In genomic region chr2:109312902-109313301, GRCh38 we compare ENCODE assay signal across 1 cellular context.
TF ChIP-seq lines count a peak whose summit lies in the region.

No MANE protein-coding gene starts in this region.

TF ChIP-seq in HCT116, 20 proteins besides CTCF, POLR2A, EP300 and RAD21 (continued from another document):
- TF ChIP-seq, protein P1, sequence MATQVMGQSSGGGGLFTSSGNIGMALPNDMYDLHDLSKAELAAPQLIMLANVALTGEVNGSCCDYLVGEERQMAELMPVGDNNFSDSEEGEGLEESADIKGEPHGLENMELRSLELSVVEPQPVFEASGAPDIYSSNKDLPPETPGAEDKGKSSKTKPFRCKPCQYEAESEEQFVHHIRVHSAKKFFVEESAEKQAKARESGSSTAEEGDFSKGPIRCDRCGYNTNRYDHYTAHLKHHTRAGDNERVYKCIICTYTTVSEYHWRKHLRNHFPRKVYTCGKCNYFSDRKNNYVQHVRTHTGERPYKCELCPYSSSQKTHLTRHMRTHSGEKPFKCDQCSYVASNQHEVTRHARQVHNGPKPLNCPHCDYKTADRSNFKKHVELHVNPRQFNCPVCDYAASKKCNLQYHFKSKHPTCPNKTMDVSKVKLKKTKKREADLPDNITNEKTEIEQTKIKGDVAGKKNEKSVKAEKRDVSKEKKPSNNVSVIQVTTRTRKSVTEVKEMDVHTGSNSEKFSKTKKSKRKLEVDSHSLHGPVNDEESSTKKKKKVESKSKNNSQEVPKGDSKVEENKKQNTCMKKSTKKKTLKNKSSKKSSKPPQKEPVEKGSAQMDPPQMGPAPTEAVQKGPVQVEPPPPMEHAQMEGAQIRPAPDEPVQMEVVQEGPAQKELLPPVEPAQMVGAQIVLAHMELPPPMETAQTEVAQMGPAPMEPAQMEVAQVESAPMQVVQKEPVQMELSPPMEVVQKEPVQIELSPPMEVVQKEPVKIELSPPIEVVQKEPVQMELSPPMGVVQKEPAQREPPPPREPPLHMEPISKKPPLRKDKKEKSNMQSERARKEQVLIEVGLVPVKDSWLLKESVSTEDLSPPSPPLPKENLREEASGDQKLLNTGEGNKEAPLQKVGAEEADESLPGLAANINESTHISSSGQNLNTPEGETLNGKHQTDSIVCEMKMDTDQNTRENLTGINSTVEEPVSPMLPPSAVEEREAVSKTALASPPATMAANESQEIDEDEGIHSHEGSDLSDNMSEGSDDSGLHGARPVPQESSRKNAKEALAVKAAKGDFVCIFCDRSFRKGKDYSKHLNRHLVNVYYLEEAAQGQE (IDR thresholded peaks at IDR 0.05; ENCODE audit: low read depth): no peak
- TF ChIP-seq SRF (IDR thresholded peaks at IDR 0.05; ENCODE audit: low read depth): no peak
- TF ChIP-seq YY1 (IDR thresholded peaks at IDR 0.05; ENCODE audit: extremely low read depth, insufficient replicate concordance, low read depth, low read length): no peak
- TF ChIP-seq POLR2AphosphoS5 (IDR thresholded peaks at IDR 0.05; ENCODE audit: low read depth, low read length): no peak
- TF ChIP-seq EZH2 (IDR thresholded peaks at IDR 0.05): no peak
- TF ChIP-seq CEBPB (IDR thresholded peaks at IDR 0.05; ENCODE audit: low read depth): no peak
- TF ChIP-seq EGR1 (IDR thresholded peaks at IDR 0.05; ENCODE audit: low read depth): no peak
- TF ChIP-seq, protein P2, sequence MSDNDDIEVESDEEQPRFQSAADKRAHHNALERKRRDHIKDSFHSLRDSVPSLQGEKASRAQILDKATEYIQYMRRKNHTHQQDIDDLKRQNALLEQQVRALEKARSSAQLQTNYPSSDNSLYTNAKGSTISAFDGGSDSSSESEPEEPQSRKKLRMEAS (IDR thresholded peaks at IDR 0.05): no peak
- TF ChIP-seq TCF7L2 (IDR thresholded peaks at IDR 0.05; ENCODE audit: borderline replicate concordance, extremely low read depth, insufficient read depth, insufficient read length): no peak
- no peak for TF ChIP-seq ATF3 (IDR thresholded peaks at IDR 0.05)
- TF ChIP-seq ZNF274 (IDR thresholded peaks at IDR 0.05; ENCODE audit: low read depth, low read length): no peak
- no peak for TF ChIP-seq ELF1 (IDR thresholded peaks at IDR 0.05; ENCODE audit: borderline replicate concordance, low read depth)
- TF ChIP-seq ZBTB33 (IDR thresholded peaks at IDR 0.05; ENCODE audit: extremely low read depth, insufficient replicate concordance, low read length): no peak
- TF ChIP-seq ZFX (IDR thresholded peaks at IDR 0.05): no peak
